15 cellular contexts compared by ENCODE assay signal in genomic region chr2:10985901-10986535, GRCh38.
DNase-seq lines count a peak whose midpoint lies in the region; ATAC-seq and TF ChIP-seq lines count a peak whose summit lies in the region.
"Had no signal": no experiment of that assay in that cellular context is flagged by ENCODE, and none has a peak within 500 bp of the region (broad histone marks: within the 10 kb centered on the region; RNA-seq: fewer than 3 reads in every experiment).

No MANE protein-coding gene starts in this region.

- H3K4me1 ChIP-seq in hepatocyte (ENCODE audit: insufficient read depth) = peaks cover 14% of the 10 kb centered on the region
- no peaks in the 10 kb centered on the region for H3K4me1 ChIP-seq in neural progenitor cell
- H3K4me1 ChIP-seq: A549, BE2C had no signal

- H3K79me2 ChIP-seq in hepatocyte (no peaks in the 10 kb centered on the region), neural progenitor cell (ENCODE audit: low read depth) (no peaks in the 10 kb centered on the region)

- no peaks in the 10 kb centered on the region for H3K36me3 Mint-ChIP-seq in brain
- no peaks in the 10 kb centered on the region for H3K36me3 Mint-ChIP-seq in neural progenitor cell
- H3K36me3 Mint-ChIP-seq in T-helper 17 cell (ENCODE audit: low read depth) = no peaks in the 10 kb centered on the region
- H3K36me3 Mint-ChIP-seq: CD4-positive, alpha-beta memory T cell had no signal

- H3K36me3 ChIP-seq in hepatocyte (replicated peaks; ENCODE audit: insufficient read depth, low read depth) (no peaks in the 10 kb centered on the region), neural progenitor cell (no peaks in the 10 kb centered on the region)
- H3K36me3 ChIP-seq: BE2C had no signal

- H4K20me1 ChIP-seq in hepatocyte (ENCODE audit: insufficient read depth, poor library complexity, severe bottlenecking) (no peaks in the 10 kb centered on the region), neural progenitor cell (ENCODE audit: low read depth) (no peaks in the 10 kb centered on the region)

- H3K4me2 ChIP-seq in hepatocyte (no peak overlapping the region), neural progenitor cell (no peak overlapping the region)
- H3K4me2 ChIP-seq: A549, GM23338 had no signal

- TF ChIP-seq CTCF in brain (conservative IDR thresholded peaks at IDR 0.05) = no peak
- no peak for TF ChIP-seq CTCF in hepatocyte (IDR thresholded peaks at IDR 0.05; ENCODE audit: poor library complexity)
- no peak for TF ChIP-seq CTCF in neural progenitor cell (IDR thresholded peaks at IDR 0.05)

- peak overlapping the region in 3 of 5 experiments; percentile 35 to 81 (median 76) for H3K27ac Mint-ChIP-seq in brain
- H3K27ac Mint-ChIP-seq in neural progenitor cell = peak overlapping the region; percentile 78
- H3K27ac Mint-ChIP-seq in T-helper 17 cell = no peak overlapping the region
- H3K27ac Mint-ChIP-seq in stimulated activated naive CD8-positive, alpha-beta T cell treated with anti-CD3 and anti-CD28 coated beads, Interleukin-15, amount 100 ng/mL, for 72 hours = peak overlapping the region in 1 of 2 donors; percentile 72
- H3K27ac Mint-ChIP-seq: CD4-positive, alpha-beta memory T cell; GM23338 had no signal

- H3K9me3 ChIP-seq in hepatocyte (ENCODE audit: low read depth) (no peaks in the 10 kb centered on the region), neural progenitor cell (ENCODE audit: low read depth) (no peaks in the 10 kb centered on the region), T-helper 17 cell (ENCODE audit: control insufficient read depth, low read length, poor library complexity, severe bottlenecking) (no peaks in the 10 kb centered on the region)
- H3K9me3 ChIP-seq: A549, BE2C had no signal

- ATAC-seq in sciatic nerve (no peak), T-helper 17 cell (no peak)
- no peak for ATAC-seq in stimulated activated naive CD8-positive, alpha-beta T cell treated with anti-CD3 and anti-CD28 coated beads, Interleukin-15, amount 100 ng/mL, for 72 hours
- ATAC-seq: A549 had no signal

- peaks cover 0 to 3% (median 0%) of the 10 kb centered on the region in 5 experiments for H3K9me3 Mint-ChIP-seq in brain
- H3K9me3 Mint-ChIP-seq in neural progenitor cell = peaks cover 5% of the 10 kb centered on the region
- H3K9me3 Mint-ChIP-seq in stimulated activated naive CD8-positive, alpha-beta T cell treated with anti-CD3 and anti-CD28 coated beads, Interleukin-15, amount 100 ng/mL, for 72 hours = no peaks in the 10 kb centered on the region
- H3K9me3 Mint-ChIP-seq: CD4-positive, alpha-beta memory T cell; GM23338 had no signal

- WGBS in hepatocyte (ENCODE audit: low lambda C conversion rate, missing lambda C conversion rate) = 96% methylated on average over 9 of the region's 9 CpGs

- no peaks in the 10 kb centered on the region for H3K9me2 ChIP-seq in hepatocyte (replicated peaks; ENCODE audit: insufficient read depth)

- H3K9ac ChIP-seq in neural progenitor cell = no peak overlapping the region

- H3K4me3 Mint-ChIP-seq in brain = no peak overlapping the region
- H3K4me3 Mint-ChIP-seq in neural progenitor cell = no peak overlapping the region
- H3K4me3 Mint-ChIP-seq in T-helper 17 cell = no peak overlapping the region
- H3K4me3 Mint-ChIP-seq in stimulated activated naive CD8-positive, alpha-beta T cell treated with anti-CD3 and anti-CD28 coated beads, Interleukin-15, amount 100 ng/mL, for 72 hours = no peak overlapping the region
- H3K4me3 Mint-ChIP-seq: CD4-positive, alpha-beta memory T cell; GM23338 had no signal

- H3K27me3 Mint-ChIP-seq in brain = no peaks in the 10 kb centered on the region
- peaks cover 2% of the 10 kb centered on the region for H3K27me3 Mint-ChIP-seq in neural progenitor cell (ENCODE audit: insufficient read depth, low read depth)
- peaks cover 11% of the 10 kb centered on the region for H3K27me3 Mint-ChIP-seq in T-helper 17 cell
- no peaks in the 10 kb centered on the region for H3K27me3 Mint-ChIP-seq in stimulated activated naive CD8-positive, alpha-beta T cell treated with anti-CD3 and anti-CD28 coated beads, Interleukin-15, amount 100 ng/mL, for 72 hours
- H3K27me3 Mint-ChIP-seq: CD4-positive, alpha-beta memory T cell had no signal

- DNase-seq in hepatocyte (ENCODE audit: low spot score) (no peak), neural progenitor cell (ENCODE audit: low spot score) (no peak), sciatic nerve (ENCODE audit: low spot score) (peak; percentile 39), T-helper 17 cell (no peak)
- no peak for DNase-seq in stimulated activated naive CD8-positive, alpha-beta T cell treated with anti-CD3 and anti-CD28 coated beads, Interleukin-15, amount 100 ng/mL, for 72 hours
- DNase-seq in stimulated activated CD4-positive, alpha-beta T cell treated with anti-CD3 and anti-CD28 coated beads, Interleukin-4, amount 100 ng/mL, for 4 hours = no peak
- DNase-seq: BE2C; CD4-positive, alpha-beta memory T cell; DMS153; EL had no signal

- H3K27me3 ChIP-seq in hepatocyte (no peaks in the 10 kb centered on the region), neural progenitor cell (no peaks in the 10 kb centered on the region)
- H3K27me3 ChIP-seq: BE2C had no signal

- H2AFZ ChIP-seq in hepatocyte = no peak overlapping the region
- no peak overlapping the region for H2AFZ ChIP-seq in neural progenitor cell (replicated peaks)
- H2AFZ ChIP-seq: GM23338 had no signal

- no peak overlapping the region for H3K4me3 ChIP-seq in hepatocyte
- H3K4me3 ChIP-seq in neural progenitor cell = no peak overlapping the region
- H3K4me3 ChIP-seq: A549, GM23338 had no signal

- H3K27ac ChIP-seq in hepatocyte (peak overlapping the region; percentile 15), neural progenitor cell (no peak overlapping the region)
- H3K27ac ChIP-seq: A549, C4-2B, HL-60 had no signal

- H3F3A ChIP-seq in neural progenitor cell (ENCODE audit: low read depth) = no peaks in the 10 kb centered on the region

- intact Hi-C loops in sciatic nerve (cut with DNase I) = no loop called here

- peaks cover 31% of the 10 kb centered on the region for H3K4me1 Mint-ChIP-seq in brain
- H3K4me1 Mint-ChIP-seq in neural progenitor cell = peaks cover 13% of the 10 kb centered on the region
- H3K4me1 Mint-ChIP-seq in T-helper 17 cell = peaks cover 6% of the 10 kb centered on the region
- no peaks in the 10 kb centered on the region for H3K4me1 Mint-ChIP-seq in stimulated activated naive CD8-positive, alpha-beta T cell treated with anti-CD3 and anti-CD28 coated beads, Interleukin-15, amount 100 ng/mL, for 72 hours
- H3K4me1 Mint-ChIP-seq: CD4-positive, alpha-beta memory T cell; GM23338 had no signal
